14 cellular contexts compared by ENCODE assay signal in genomic region chr6:95636552-95637376, GRCh38.
"Had no signal": no experiment of that assay in that cellular context is flagged by ENCODE, and none has a peak within 500 bp of the region (broad histone marks: within the 10 kb centered on the region; RNA-seq: fewer than 3 reads in every experiment).

No MANE protein-coding gene starts in this region.

- H3K27me3 Mint-ChIP-seq: activated CD4-positive, alpha-beta T cell treated with anti-CD3 and anti-CD28 coated beads, Interleukin-2, amount 10 ng/mL, durations not matched to agents 7 days and 5 days had no signal

- ATAC-seq: activated T-cell treated with anti-CD3 and anti-CD28 coated beads, Interleukin-2, amount 50 U/mL, for 72 hours; left lung had no signal

- H3K4me3 Mint-ChIP-seq: activated CD4-positive, alpha-beta T cell treated with anti-CD3 and anti-CD28 coated beads, Interleukin-2, amount 10 ng/mL, durations not matched to agents 7 days and 5 days; activated naive CD8-positive, alpha-beta T cell; activated T-cell treated with anti-CD3 and anti-CD28 coated beads, Interleukin-2, amount 50 U/mL, for 72 hours; neural progenitor cell had no signal

- H3K36me3 Mint-ChIP-seq: neural progenitor cell had no signal

- DNase-seq: activated CD4-positive, alpha-beta T cell treated with anti-CD3 and anti-CD28 coated beads, Interleukin-2, amount 10 ng/mL, durations not matched to agents 7 days and 5 days; activated CD8-positive, alpha-beta memory T cell treated with anti-CD3 and anti-CD28 coated beads, Interleukin-2, amount 50 U/mL, for 48 hours; activated gamma-delta T cell; activated T-cell treated with anti-CD3 and anti-CD28 coated beads, Interleukin-2, amount 50 U/mL, for 72 hours; anterior cingulate cortex; effector memory CD4-positive, alpha-beta T cell; left lung; mammary epithelial cell; ovary; stimulated activated CD4-positive, alpha-beta T cell treated with anti-CD3 and anti-CD28 coated beads, Interleukin-2, amount 100 ng/mL, for 48 hours; stimulated activated naive CD4-positive, alpha-beta T cell; trophoblast cell had no signal

- H3K4me1 Mint-ChIP-seq: activated CD4-positive, alpha-beta T cell treated with anti-CD3 and anti-CD28 coated beads, Interleukin-2, amount 10 ng/mL, durations not matched to agents 7 days and 5 days had no signal

- H3K9me3 Mint-ChIP-seq: activated CD4-positive, alpha-beta T cell treated with anti-CD3 and anti-CD28 coated beads, Interleukin-2, amount 10 ng/mL, durations not matched to agents 7 days and 5 days had no signal

- H3K27ac Mint-ChIP-seq: activated CD4-positive, alpha-beta T cell treated with anti-CD3 and anti-CD28 coated beads, Interleukin-2, amount 10 ng/mL, durations not matched to agents 7 days and 5 days; activated naive CD8-positive, alpha-beta T cell; activated T-cell treated with anti-CD3 and anti-CD28 coated beads, Interleukin-2, amount 50 U/mL, for 72 hours; neural progenitor cell had no signal
